ENCODE assay signal across 1 cellular context in the genomic region with DNA sequence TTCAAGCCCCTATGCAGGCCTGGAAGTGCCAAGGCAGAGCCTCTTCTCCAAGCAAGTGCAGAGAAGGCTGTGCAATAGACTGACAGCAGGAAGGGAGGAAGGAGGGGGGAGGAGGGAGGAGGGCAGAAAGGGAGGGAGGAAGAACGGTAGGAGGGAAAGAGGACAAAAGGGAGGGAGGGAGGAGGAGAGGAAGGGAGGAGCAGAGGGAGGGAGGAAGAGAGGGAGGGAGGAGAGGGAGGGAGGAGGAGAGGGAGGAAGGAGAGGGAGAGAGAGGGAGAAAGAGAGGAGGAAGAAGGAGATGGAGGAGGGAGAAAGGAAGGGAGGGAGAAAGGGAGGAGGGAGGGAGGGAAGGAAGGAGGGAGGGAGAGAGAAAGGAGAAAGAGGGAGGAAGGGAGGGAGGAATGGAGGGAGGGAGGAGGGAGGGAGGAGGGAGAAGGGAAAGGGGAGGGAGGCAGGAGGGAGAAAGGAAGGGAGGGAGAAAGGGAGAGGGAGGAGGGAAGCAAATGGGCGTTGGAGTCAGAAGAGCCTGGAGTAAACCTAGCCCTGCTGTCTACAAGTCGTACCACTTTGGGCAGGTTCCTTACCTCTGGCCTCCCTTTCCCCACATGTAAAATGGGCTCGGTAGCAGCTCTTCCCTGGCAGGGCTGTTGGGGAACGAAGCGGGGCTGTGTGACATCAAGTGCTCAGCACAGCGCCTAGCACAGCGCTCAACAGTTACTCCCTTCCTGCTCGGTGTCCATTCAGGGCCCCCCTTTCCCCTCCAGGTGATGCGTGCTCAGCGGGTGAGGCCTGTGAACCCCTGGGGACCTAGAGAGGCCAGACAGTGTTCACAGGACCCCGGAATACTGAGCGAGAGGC.
TF ChIP-seq lines count a peak whose summit lies in the region.

No MANE protein-coding gene starts in this region.

TF ChIP-seq in HCT116, 20 proteins besides CTCF, POLR2A, EP300 and RAD21 (continued from another document):
- TF ChIP-seq, protein P1, sequence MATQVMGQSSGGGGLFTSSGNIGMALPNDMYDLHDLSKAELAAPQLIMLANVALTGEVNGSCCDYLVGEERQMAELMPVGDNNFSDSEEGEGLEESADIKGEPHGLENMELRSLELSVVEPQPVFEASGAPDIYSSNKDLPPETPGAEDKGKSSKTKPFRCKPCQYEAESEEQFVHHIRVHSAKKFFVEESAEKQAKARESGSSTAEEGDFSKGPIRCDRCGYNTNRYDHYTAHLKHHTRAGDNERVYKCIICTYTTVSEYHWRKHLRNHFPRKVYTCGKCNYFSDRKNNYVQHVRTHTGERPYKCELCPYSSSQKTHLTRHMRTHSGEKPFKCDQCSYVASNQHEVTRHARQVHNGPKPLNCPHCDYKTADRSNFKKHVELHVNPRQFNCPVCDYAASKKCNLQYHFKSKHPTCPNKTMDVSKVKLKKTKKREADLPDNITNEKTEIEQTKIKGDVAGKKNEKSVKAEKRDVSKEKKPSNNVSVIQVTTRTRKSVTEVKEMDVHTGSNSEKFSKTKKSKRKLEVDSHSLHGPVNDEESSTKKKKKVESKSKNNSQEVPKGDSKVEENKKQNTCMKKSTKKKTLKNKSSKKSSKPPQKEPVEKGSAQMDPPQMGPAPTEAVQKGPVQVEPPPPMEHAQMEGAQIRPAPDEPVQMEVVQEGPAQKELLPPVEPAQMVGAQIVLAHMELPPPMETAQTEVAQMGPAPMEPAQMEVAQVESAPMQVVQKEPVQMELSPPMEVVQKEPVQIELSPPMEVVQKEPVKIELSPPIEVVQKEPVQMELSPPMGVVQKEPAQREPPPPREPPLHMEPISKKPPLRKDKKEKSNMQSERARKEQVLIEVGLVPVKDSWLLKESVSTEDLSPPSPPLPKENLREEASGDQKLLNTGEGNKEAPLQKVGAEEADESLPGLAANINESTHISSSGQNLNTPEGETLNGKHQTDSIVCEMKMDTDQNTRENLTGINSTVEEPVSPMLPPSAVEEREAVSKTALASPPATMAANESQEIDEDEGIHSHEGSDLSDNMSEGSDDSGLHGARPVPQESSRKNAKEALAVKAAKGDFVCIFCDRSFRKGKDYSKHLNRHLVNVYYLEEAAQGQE (IDR thresholded peaks at IDR 0.05; ENCODE audit: low read depth) = no peak
- TF ChIP-seq SRF (IDR thresholded peaks at IDR 0.05; ENCODE audit: low read depth) (no peak), CBX3 (IDR thresholded peaks at IDR 0.05; ENCODE audit: low read depth) (no peak), ZFX (IDR thresholded peaks at IDR 0.05) (no peak), YY1 (IDR thresholded peaks at IDR 0.05; ENCODE audit: extremely low read depth, insufficient replicate concordance, low read depth, low read length) (no peak), SIN3A (IDR thresholded peaks at IDR 0.05; ENCODE audit: low read depth) (no peak), ELF1 (IDR thresholded peaks at IDR 0.05; ENCODE audit: borderline replicate concordance, low read depth) (no peak)
- TF ChIP-seq, protein P2, sequence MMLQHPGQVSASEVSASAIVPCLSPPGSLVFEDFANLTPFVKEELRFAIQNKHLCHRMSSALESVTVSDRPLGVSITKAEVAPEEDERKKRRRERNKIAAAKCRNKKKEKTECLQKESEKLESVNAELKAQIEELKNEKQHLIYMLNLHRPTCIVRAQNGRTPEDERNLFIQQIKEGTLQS (IDR thresholded peaks at IDR 0.05) = no peak
